Comparison of ENCODE assay signal across 11 cellular contexts in the genomic region with DNA sequence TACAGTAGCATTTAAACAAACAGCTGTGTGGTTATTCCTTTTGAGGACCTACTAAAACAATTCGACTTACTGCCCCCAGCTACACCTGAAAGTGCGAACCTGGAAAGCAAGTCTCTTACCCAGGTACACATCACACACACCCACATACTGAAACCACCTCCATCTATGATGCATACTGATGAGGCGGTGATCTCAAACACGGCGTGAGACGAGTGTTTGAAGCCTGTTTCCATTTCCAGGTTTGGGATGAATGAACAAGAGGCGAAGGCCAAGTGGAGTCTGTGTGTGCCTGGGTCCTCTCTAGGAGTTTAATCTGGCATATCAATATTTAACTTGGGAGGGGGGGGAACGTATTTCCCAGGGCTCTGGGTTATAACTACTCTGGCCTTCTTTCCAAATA. TPM values are rescaled to one million over a fixed set of nuclear protein-coding genes. Genes with fewer than 3 reads are reported as not detected.
DNase-seq lines count a peak whose midpoint lies in the region; ATAC-seq and TF ChIP-seq lines count a peak whose summit lies in the region.
"Had no signal": no experiment of that assay in that cellular context is flagged by ENCODE, and none has a peak within 500 bp of the region (broad histone marks: within the 10 kb centered on the region; RNA-seq: fewer than 3 reads in every experiment).

No MANE protein-coding gene starts in this region.

- H3K14ac ChIP-seq in H9 (ENCODE audit: insufficient read depth, low read length): no peak overlapping the region

- H4K91ac ChIP-seq in H9 (ENCODE audit: insufficient read length, low read depth, low read length): no peak overlapping the region

- no peaks in the 10 kb centered on the region; the same call in 1 of the 2 replicates for H3K79me2 ChIP-seq in H9 (ENCODE audit: insufficient read depth, low read length)

- H3K23me2 ChIP-seq in H9 (ENCODE audit: insufficient read length, low read depth, low read length, poor library complexity, severe bottlenecking): no peaks in the 10 kb centered on the region

- H3K18ac ChIP-seq in H9 (ENCODE audit: insufficient read length, low read depth, low read length): no peak overlapping the region

- peak overlapping the region; percentile 15 to 78; a peak in 4 of 5 replicates for H3K4me3 Mint-ChIP-seq in H9
- H3K4me3 Mint-ChIP-seq in activated naive CD8-positive, alpha-beta T cell: peak overlapping the region; percentile 80
- H3K4me3 Mint-ChIP-seq in natural killer cell: peak overlapping the region; percentile 88

- no peak overlapping the region for H4K5ac ChIP-seq in H9 (ENCODE audit: insufficient read length, low read depth, low read length)

- no peaks in the 10 kb centered on the region for H3K79me1 ChIP-seq in H9 (ENCODE audit: insufficient read depth, low read depth, low read length, poor library complexity, severe bottlenecking)

- no peak for TF ChIP-seq CTCF in H9 (conservative IDR thresholded peaks at IDR 0.05)
- TF ChIP-seq CTCF in natural killer cell (IDR thresholded peaks at IDR 0.05): no peak
- TF ChIP-seq CTCF in body of pancreas (IDR thresholded peaks at IDR 0.05): no peak

- H2BK120ac ChIP-seq in H9 (ENCODE audit: low read depth, low read length, poor library complexity, severe bottlenecking): no peak overlapping the region

- no peak overlapping the region for H3K4ac ChIP-seq in H9 (ENCODE audit: low read depth, low read length)

- peaks cover 32 to 55% (median 44%) of the 10 kb centered on the region in 10 experiments for H3K4me1 ChIP-seq in BLaER1 treated with 17β-estradiol and CSF1 and Interleukin-3, amounts not matched to agents 10 nM and 100 nM
- H3K4me1 ChIP-seq in H9 (ENCODE audit: insufficient read depth, low read length) (no peaks in the 10 kb centered on the region), body of pancreas (peaks cover 31% of the 10 kb centered on the region)
- peaks cover 11% of the 10 kb centered on the region for H3K4me1 ChIP-seq in effector memory CD4-positive, alpha-beta T cell (ENCODE audit: control insufficient read depth, insufficient read depth, low read length, poor library complexity, severe bottlenecking)

- H3K4me1 Mint-ChIP-seq in H9 (peaks cover 23 to 30% of the 10 kb centered on the region in 2 experiments), natural killer cell (peaks cover 31 to 50% of the 10 kb centered on the region in 2 donors)
- peaks cover 45% of the 10 kb centered on the region for H3K4me1 Mint-ChIP-seq in activated naive CD8-positive, alpha-beta T cell (ENCODE audit: low read depth)

- WGBS in H9 (ENCODE audit: extremely low coverage, insufficient read length, low lambda C conversion rate): no CpG with 5 or more reads among the region's 8 CpGs
- 88 to 89% methylated on average over 8 of the region's 8 CpGs for WGBS in body of pancreas, 2 donors

- intact Hi-C loops in natural killer cell (cut with micrococcal nuclease): no loop called here
- intact Hi-C loops in body of pancreas (cut with DNase I): no loop called here

- H2BK5ac ChIP-seq in H9 (ENCODE audit: insufficient read length, low read length): no peak overlapping the region

- no peak overlapping the region for H2AK5ac ChIP-seq in H9 (ENCODE audit: insufficient read length, low read length)

- H3K9me3 Mint-ChIP-seq in H9 (peaks cover 6 to 9% of the 10 kb centered on the region in 2 experiments), natural killer cell (no peaks in the 10 kb centered on the region)
- H3K9me3 Mint-ChIP-seq in activated naive CD8-positive, alpha-beta T cell (ENCODE audit: low read depth): no peaks in the 10 kb centered on the region

- no peak overlapping the region for H3K56ac ChIP-seq in H9 (ENCODE audit: insufficient read length, low read depth, low read length)

- no peak overlapping the region for H3K27ac ChIP-seq in BLaER1 treated with 17β-estradiol and CSF1 and Interleukin-3, amounts not matched to agents 10 nM and 100 nM
- no peak overlapping the region for H3K27ac ChIP-seq in H9 (ENCODE audit: insufficient read length, low read depth, low read length)
- no peak overlapping the region for H3K27ac ChIP-seq in body of pancreas
- H3K27ac ChIP-seq in effector memory CD4-positive, alpha-beta T cell (ENCODE audit: insufficient read depth, low read length, poor library complexity, severe bottlenecking): no peak overlapping the region
- H3K27ac ChIP-seq: ascending aorta, VCaP had no signal

- H3T11ph ChIP-seq in H9 (ENCODE audit: low read length): no peak overlapping the region

- H3K27me3 Mint-ChIP-seq in H9 (ENCODE audit: low read depth) (peaks cover 44% of the 10 kb centered on the region), natural killer cell (ENCODE audit: low read depth in 2 of 2) (no peaks in the 10 kb centered on the region)
- H3K27me3 Mint-ChIP-seq in activated naive CD8-positive, alpha-beta T cell: no peaks in the 10 kb centered on the region

- H3K23ac ChIP-seq in H9 (ENCODE audit: insufficient read length, low read depth, low read length): no peak overlapping the region

- H3K27me3 ChIP-seq in BLaER1 treated with 17β-estradiol and CSF1 and Interleukin-3, amounts not matched to agents 10 nM and 100 nM: peaks cover 0 to 18% (median 0%) of the 10 kb centered on the region in 11 experiments; a peak in 6 of 22 replicates
- H3K27me3 ChIP-seq in H9 (ENCODE audit: insufficient read depth, low read length) (peaks cover 10% of the 10 kb centered on the region; the same call in 1 of the 2 replicates), body of pancreas (no peaks in the 10 kb centered on the region)
- H3K27me3 ChIP-seq in effector memory CD4-positive, alpha-beta T cell (replicated peaks; ENCODE audit: control insufficient read depth, insufficient read depth, low read length, poor library complexity, severe bottlenecking): no peaks in the 10 kb centered on the region
- H3K27me3 ChIP-seq: ascending aorta had no signal

- H4K8ac ChIP-seq in H9 (replicated peaks; ENCODE audit: insufficient read length, low read depth, low read length): no peak overlapping the region

- peak overlapping the region; percentile 83 to 99 (median 94) for H3K4me2 ChIP-seq in BLaER1 treated with 17β-estradiol and CSF1 and Interleukin-3, amounts not matched to agents 10 nM and 100 nM
- no peak overlapping the region for H3K4me2 ChIP-seq in H9 (ENCODE audit: insufficient read depth, insufficient read length, low read length)

- H3K9me3 ChIP-seq in BLaER1 treated with 17β-estradiol and CSF1 and Interleukin-3, amounts not matched to agents 10 nM and 100 nM (replicated peaks in 1 of 11): peaks cover 17 to 64% (median 52%) of the 10 kb centered on the region in 11 experiments
- H3K9me3 ChIP-seq in H9 (ENCODE audit: control insufficient read depth, low read depth, low read length) (peaks cover 4% of the 10 kb centered on the region), body of pancreas (no peaks in the 10 kb centered on the region)
- H3K9me3 ChIP-seq in effector memory CD4-positive, alpha-beta T cell (ENCODE audit: control insufficient read depth, low read length): no peaks in the 10 kb centered on the region
- H3K9me3 ChIP-seq: ascending aorta had no signal

- no peak overlapping the region for H2BK12ac ChIP-seq in H9 (ENCODE audit: insufficient read length, low read depth, low read length)

- H3K36me3 Mint-ChIP-seq in H9 (ENCODE audit: insufficient read depth in 1 of 3, low read depth in 3 of 3) (peaks cover 10 to 25% (median 23%) of the 10 kb centered on the region in 3 experiments), natural killer cell (no peaks in the 10 kb centered on the region)
- H3K36me3 Mint-ChIP-seq in activated naive CD8-positive, alpha-beta T cell: peaks cover 34% of the 10 kb centered on the region

- peak overlapping the region in 8 of 10 experiments; percentile 1 to 78 (median 68); a peak in 9 of 20 replicates for H3K4me3 ChIP-seq in BLaER1 treated with 17β-estradiol and CSF1 and Interleukin-3, amounts not matched to agents 10 nM and 100 nM
- no peak overlapping the region for H3K4me3 ChIP-seq in body of pancreas
- no peak overlapping the region for H3K4me3 ChIP-seq in effector memory CD4-positive, alpha-beta T cell (ENCODE audit: insufficient read depth, low read depth, low read length, poor library complexity, severe bottlenecking)

- H2BK20ac ChIP-seq in H9 (ENCODE audit: low read depth, low read length, poor library complexity, severe bottlenecking): no peak overlapping the region

- ATAC-seq in natural killer cell (no peak), body of pancreas (no peak), HG03280 (IDR thresholded peaks at IDR 0.05; ENCODE audit: unreplicated experiment) (no peak)

- no peak overlapping the region for H2BK15ac ChIP-seq in H9 (ENCODE audit: low read depth, low read length)

- H3K36me3 ChIP-seq in BLaER1 treated with 17β-estradiol and CSF1 and Interleukin-3, amounts not matched to agents 10 nM and 100 nM: peaks cover 39 to 61% (median 52%) of the 10 kb centered on the region in 11 experiments
- no peaks in the 10 kb centered on the region for H3K36me3 ChIP-seq in body of pancreas (replicated peaks in 1 of 2; ENCODE audit: insufficient read depth in 1 of 2, low read depth in 2 of 2)
- H3K36me3 ChIP-seq in effector memory CD4-positive, alpha-beta T cell (ENCODE audit: control insufficient read depth, insufficient read depth, low read length): no peaks in the 10 kb centered on the region

- H3K9ac ChIP-seq in BLaER1 treated with 17β-estradiol and CSF1 and Interleukin-3, amounts not matched to agents 10 nM and 100 nM: no peak overlapping the region
- H3K9ac ChIP-seq in H9 (ENCODE audit: extremely low read depth, insufficient read length, low read length): no peak overlapping the region

- no peak overlapping the region for H2AFZ ChIP-seq in H9 (ENCODE audit: low read length)

- DNase-seq in H9 (peak; percentile 10), natural killer cell (no peak), body of pancreas (no peak), NCI-H1417 (lab: John Stamatoyannopoulos, UW) (no peak)
- no peak for DNase-seq in effector memory CD4-positive, alpha-beta T cell
- DNase-seq: NCI-H2081 had no signal

- H4K20me1 ChIP-seq in BLaER1 treated with 17β-estradiol and CSF1 and Interleukin-3, amounts not matched to agents 10 nM and 100 nM: peaks cover 0 to 35% (median 4%) of the 10 kb centered on the region in 11 experiments; a peak in 11 of 22 replicates
- peaks cover 5% of the 10 kb centered on the region for H4K20me1 ChIP-seq in H9 (ENCODE audit: control insufficient read depth, insufficient read depth, insufficient read length)

- no peak for TF ChIP-seq POLR2A in body of pancreas (IDR thresholded peaks at IDR 0.05)

- H3K27ac Mint-ChIP-seq in H9: no peak overlapping the region
- H3K27ac Mint-ChIP-seq in activated naive CD8-positive, alpha-beta T cell: peak overlapping the region; percentile 83
- H3K27ac Mint-ChIP-seq in natural killer cell: peak overlapping the region; percentile 83 to 89

RNA-seq across cellular contexts. Expression of a gene that starts 1.6 kb away (rescaled TPM):
- total RNA-seq in H9 (2021) (28.4 and 29.0 TPM in 2 replicates), natural killer cell (10 to 100 TPM; 19.9 to 25.2 (median 19.9) TPM), body of pancreas (10 to 100 TPM; 18.7 to 46.5 TPM)

RNA-seq across cellular contexts. Expression of a gene that starts 31.0 kb away (rescaled TPM):
- total RNA-seq in H9 (2021): 24.6 and 27.1 TPM in 2 replicates
- 10 to 100 TPM; 21.0 to 25.9 (median 25.4) TPM for total RNA-seq in natural killer cell
- 10 to 100 TPM; 17.8 to 21.3 TPM for total RNA-seq in body of pancreas

Comparison
In these comparisons a context has a peak if more than half of its experiments do, and no peak if none do; other contexts are left out.
1. H3K4me3 ChIP-seq: peak in BLaER1 treated with 17β-estradiol and CSF1 and Interleukin-3, amounts not matched to agents 10 nM and 100 nM (8 of 10); none in body of pancreas (0 of 2) and effector memory CD4-positive, alpha-beta T cell (single experiment).
2. H3K27ac Mint-ChIP-seq: peak in activated naive CD8-positive, alpha-beta T cell (single experiment) and natural killer cell (2 of 2); none in H9 (0 of 3).
3. Peak in every context shown above with its lines, with median percentiles within 50 percentile points of each other: H3K4me3 Mint-ChIP-seq.